Comparison of ENCODE assay signal across 8 cellular contexts in the genomic region with DNA sequence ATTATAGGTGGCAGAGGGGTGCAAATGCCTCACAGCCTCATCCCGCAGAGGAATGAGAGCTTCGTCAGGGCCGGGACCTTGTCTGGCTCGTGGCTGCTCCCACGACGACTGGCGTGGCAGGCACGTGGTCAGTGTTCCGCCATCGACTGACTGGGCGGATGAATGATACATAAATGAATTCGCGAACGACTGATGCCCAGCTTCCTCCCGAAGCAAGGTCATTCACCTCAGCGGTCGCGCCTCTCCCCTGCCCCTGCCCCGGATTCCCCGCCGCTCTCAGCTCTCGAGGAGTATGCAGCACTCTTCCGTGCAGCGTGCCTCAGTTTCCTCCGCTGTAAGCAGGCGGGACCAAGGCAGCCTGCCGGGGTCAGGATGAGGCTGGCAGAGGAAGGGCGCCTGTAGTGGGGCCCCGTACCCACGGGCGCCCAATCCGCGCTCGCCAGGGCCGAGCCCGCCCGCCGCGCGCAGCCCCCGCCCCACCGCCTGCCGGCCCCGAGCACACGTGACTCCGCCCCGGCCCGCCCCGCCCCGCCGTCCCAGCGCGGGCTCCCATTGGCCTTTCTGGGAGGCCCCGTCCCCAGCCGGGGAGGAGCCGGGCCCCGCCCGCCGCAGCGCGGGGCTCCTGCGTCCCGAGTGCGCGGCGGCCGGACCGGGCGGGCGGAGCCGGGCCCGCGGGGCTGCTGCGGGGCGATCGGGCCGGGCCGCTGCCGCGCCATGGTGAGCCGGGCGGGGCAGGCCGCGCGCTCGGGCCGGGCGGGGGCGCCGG. TPM values are rescaled to one million over a fixed set of nuclear protein-coding genes. Genes with fewer than 3 reads are reported as not detected.
A peak's percentile ranks its signal among the peaks of the same experiment; 100 is the strongest.
DNase-seq lines count a peak whose midpoint lies in the region; ATAC-seq, FAIRE-seq and TF ChIP-seq lines count a peak whose summit lies in the region.

Gene SNN (plus strand): TSS at position 632 of the 766 bp plus-strand sequence. CDS start 7,605 bp downstream, outside the sequence.

- H3K4me3 ChIP-seq in liver (ENCODE audit: low read depth in 1 of 3, low read length in 3 of 3), result peak within 1 kb of the TSS; percentile 53 to 80 (median 58)

- ATAC-seq in HG03097 (IDR thresholded peaks at IDR 0.05; ENCODE audit: low FRiP score, unreplicated experiment), result peak; percentile 56

- peak within 1 kb of the TSS in 1 of 2 donors; percentile 28 for H3K9ac ChIP-seq in liver (ENCODE audit: low read depth in 1 of 2, low read length in 2 of 2)

- H3K9me3 ChIP-seq in liver (ENCODE audit: control insufficient read depth in 4 of 4, low read length in 3 of 4), result no peaks in the 10 kb centered on the region

- peak within 1 kb of the TSS; percentile 71 to 80 for H3K27ac ChIP-seq in liver (ENCODE audit: low read depth in 1 of 2, low read length in 2 of 2)

- no peaks in the 10 kb centered on the region for H3K36me3 ChIP-seq in liver (ENCODE audit: control insufficient read depth in 4 of 4, insufficient read depth in 3 of 4, low read depth in 1 of 4, low read length in 3 of 4)

- peak; percentile 51 for DNase-seq in A172 (ENCODE audit: low spot score)
- DNase-seq in GM18507 (ENCODE audit: extremely low spot score, insufficient read length, low read depth), result peak; percentile 92
- DNase-seq in NCI-H524 (lab: John Stamatoyannopoulos, UW), result peak; percentile 79 to 86
- peak; percentile 64 to 81 for DNase-seq in activated CD4-positive, alpha-beta T cell treated with anti-CD3 and anti-CD28 coated beads, Interleukin-2, amount 50 U/mL, for 24 hours (ENCODE audit: low read depth in 1 of 2, low spot score in 1 of 2)
- DNase-seq in dermis blood vessel endothelial cell, result peak; percentile 88
- peak; percentile 79 to 82 for DNase-seq in stimulated activated CD4-positive, alpha-beta T cell treated with anti-CD3 and anti-CD28 coated beads, Interleukin-2, amount 100 ng/mL, for 48 hours

- no peaks in the 10 kb centered on the region for H3K27me3 ChIP-seq in liver (ENCODE audit: control insufficient read depth in 4 of 4, insufficient read depth in 4 of 4, low read length in 3 of 4)

- 10% methylated on average over 90 of the region's 90 CpGs for WGBS in liver

- no peak for TF ChIP-seq CTCF in liver (IDR thresholded peaks at IDR 0.05; ENCODE audit: low read depth, low read length, missing input control)

- peak; percentile 71 for FAIRE-seq in GM18507 (lab: Jason Lieb, UNC)

- peaks cover 0 to 30% (median 7%) of the 10 kb centered on the region in 4 donors for H3K4me1 ChIP-seq in liver (ENCODE audit: control insufficient read depth in 4 of 4, insufficient read depth in 4 of 4, low read length in 3 of 4)

- no peak for TF ChIP-seq RAD21 in liver (IDR thresholded peaks at IDR 0.05)

TF ChIP-seq in liver, 16 proteins besides CTCF, POLR2A, EP300 and RAD21:
- no peak for TF ChIP-seq NR2F2 (IDR thresholded peaks at IDR 0.05)
- TF ChIP-seq, protein P1, sequence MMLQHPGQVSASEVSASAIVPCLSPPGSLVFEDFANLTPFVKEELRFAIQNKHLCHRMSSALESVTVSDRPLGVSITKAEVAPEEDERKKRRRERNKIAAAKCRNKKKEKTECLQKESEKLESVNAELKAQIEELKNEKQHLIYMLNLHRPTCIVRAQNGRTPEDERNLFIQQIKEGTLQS (IDR thresholded peaks at IDR 0.05), result no peak
- no peak for TF ChIP-seq GABPA (IDR thresholded peaks at IDR 0.05 in 1 of 2, conservative IDR thresholded peaks at IDR 0.05 in 1 of 2)
- TF ChIP-seq FOXA2 (IDR thresholded peaks at IDR 0.05), result no peak
- no peak for TF ChIP-seq SP1 (IDR thresholded peaks at IDR 0.05)
- no peak for TF ChIP-seq FOXA1 (IDR thresholded peaks at IDR 0.05)
- TF ChIP-seq JUND (IDR thresholded peaks at IDR 0.05), result no peak
- no peak for TF ChIP-seq EGR1 (IDR thresholded peaks at IDR 0.05; ENCODE audit: low read depth in 2 of 2)

RNA-seq across cellular contexts. Expression of gene SNN, which starts in this region (rescaled TPM):
- total RNA-seq in A172 (2014; rRNA removed; shearing (Covaris generic)), result 20.7 and 30.9 TPM in 2 replicates
- total RNA-seq in dermis blood vessel endothelial cell (34.4 and 56.7 TPM in 2 replicates), liver (1 to 10 TPM; 5.7 to 6.2 TPM)
- polyA plus RNA-seq in liver, result 1 to 10 TPM; 2.5 to 5.0 TPM

Comparison
In these comparisons a context has a peak if more than half of its experiments do, and no peak if none do; other contexts are left out.
1. Peak in every context shown above with its lines: DNase-seq, ATAC-seq, H3K4me3 ChIP-seq and H3K27ac ChIP-seq.